ENCODE assay signal across 1 cellular context in genomic region chr1:224377676-224378006, GRCh38.
A peak's percentile ranks its signal among the peaks of the same experiment; 100 is the strongest.
TF ChIP-seq lines count a peak whose summit lies in the region.

No MANE protein-coding gene starts in this region.

TF ChIP-seq in GM12878, 131 proteins besides CTCF, POLR2A, EP300 and RAD21 (continues in another document):
- no peak for TF ChIP-seq ZBTB11 (CRISPR knock-in tag; IDR thresholded peaks at IDR 0.05)
- no peak for TF ChIP-seq RAD51 (IDR thresholded peaks at IDR 0.05)
- no peak for TF ChIP-seq CBX3 (IDR thresholded peaks at IDR 0.05; ENCODE audit: borderline replicate concordance, low read depth)
- no peak for TF ChIP-seq ZNF592 (IDR thresholded peaks at IDR 0.05)
- peak; percentile 44 for TF ChIP-seq JUNB (IDR thresholded peaks at IDR 0.05)
- no peak for TF ChIP-seq SKIL (IDR thresholded peaks at IDR 0.05; ENCODE audit: low read depth, poor library complexity, severe bottlenecking)
- TF ChIP-seq SRF (IDR thresholded peaks at IDR 0.05; ENCODE audit: low read depth in 2 of 2, low read length in 2 of 2) = no peak
- no peak for TF ChIP-seq FOS (IDR thresholded peaks at IDR 0.05; ENCODE audit: borderline replicate concordance, extremely low read depth, insufficient read length)
- TF ChIP-seq GABPA (IDR thresholded peaks at IDR 0.05; ENCODE audit: low read depth) = no peak
- TF ChIP-seq BCL3 (IDR thresholded peaks at IDR 0.05; ENCODE audit: borderline replicate concordance, insufficient read depth, low read depth, low read length, poor library complexity, severe bottlenecking) = no peak
- no peak for TF ChIP-seq ZNF384 (IDR thresholded peaks at IDR 0.05; ENCODE audit: borderline replicate concordance, low read depth, low read length)
- no peak for TF ChIP-seq E2F4 (IDR thresholded peaks at IDR 0.05; ENCODE audit: low read depth, low read length)
- TF ChIP-seq NR2F1 (conservative IDR thresholded peaks at IDR 0.05) = peak; percentile 71
- peak; percentile 47; the same call in 1 of the 2 replicates for TF ChIP-seq MTA2 (IDR thresholded peaks at IDR 0.05; ENCODE audit: low read depth)
- no peak for TF ChIP-seq CREB1 (IDR thresholded peaks at IDR 0.05; ENCODE audit: low read depth)
- no peak for TF ChIP-seq SPI1 (IDR thresholded peaks at IDR 0.05; ENCODE audit: borderline replicate concordance, insufficient read depth, low read depth, low read length)
- TF ChIP-seq BHLHE40 (IDR thresholded peaks at IDR 0.05; ENCODE audit: borderline replicate concordance in 1 of 2, low read depth in 2 of 2, low read length in 1 of 2) = peak in 1 of 2 experiments; percentile 19; a peak in 1 of 4 replicates
- no peak for TF ChIP-seq PRDM15 (CRISPR knock-in tag; IDR thresholded peaks at IDR 0.05)
- TF ChIP-seq ZNF687 (IDR thresholded peaks at IDR 0.05) = 0 out of 2 replicates have a peak, but pooled peaks have one; percentile 21
- no peak for TF ChIP-seq KDM1A (IDR thresholded peaks at IDR 0.05; ENCODE audit: borderline replicate concordance)
- no peak for TF ChIP-seq SUZ12 (IDR thresholded peaks at IDR 0.05; ENCODE audit: unreplicated experiment)
- no peak for TF ChIP-seq EZH2 (IDR thresholded peaks at IDR 0.05; ENCODE audit: borderline replicate concordance, control insufficient read depth, low read depth, low read length)
- no peak for TF ChIP-seq STAT1 (conservative IDR thresholded peaks at IDR 0.05)
- no peak for TF ChIP-seq CEBPB (IDR thresholded peaks at IDR 0.05; ENCODE audit: borderline replicate concordance in 1 of 2, low read depth in 2 of 2, low read length in 2 of 2)
- TF ChIP-seq RCOR1 (conservative IDR thresholded peaks at IDR 0.05; ENCODE audit: low read depth, low read length) = no peak
- TF ChIP-seq TCF3 (IDR thresholded peaks at IDR 0.05; ENCODE audit: borderline replicate concordance, insufficient read depth, low read depth, low read length) = no peak
- no peak for TF ChIP-seq SMAD1 (IDR thresholded peaks at IDR 0.05; ENCODE audit: low read depth, partially characterized antibody)
- TF ChIP-seq HDGF (IDR thresholded peaks at IDR 0.05) = peak; percentile 71; the same call in 1 of the 2 replicates
- no peak for TF ChIP-seq ZNF207 (IDR thresholded peaks at IDR 0.05; ENCODE audit: borderline replicate concordance)
- peak; percentile 73 for TF ChIP-seq MEF2B (IDR thresholded peaks at IDR 0.05; ENCODE audit: partially characterized antibody, poor library complexity, severe bottlenecking)
- TF ChIP-seq ATF3 (IDR thresholded peaks at IDR 0.05; ENCODE audit: borderline replicate concordance, extremely low read depth, low read depth, low read length) = no peak
- TF ChIP-seq SREBF2 (IDR thresholded peaks at IDR 0.05; ENCODE audit: low read length) = no peak
- no peak for TF ChIP-seq ZBTB33 (IDR thresholded peaks at IDR 0.05)
- TF ChIP-seq EED (IDR thresholded peaks at IDR 0.05; ENCODE audit: low read depth) = no peak
- peak; percentile 80 for TF ChIP-seq ATF7 (IDR thresholded peaks at IDR 0.05; ENCODE audit: low read depth)
